Comparison of ENCODE assay signal across 12 cellular contexts in the genomic region with DNA sequence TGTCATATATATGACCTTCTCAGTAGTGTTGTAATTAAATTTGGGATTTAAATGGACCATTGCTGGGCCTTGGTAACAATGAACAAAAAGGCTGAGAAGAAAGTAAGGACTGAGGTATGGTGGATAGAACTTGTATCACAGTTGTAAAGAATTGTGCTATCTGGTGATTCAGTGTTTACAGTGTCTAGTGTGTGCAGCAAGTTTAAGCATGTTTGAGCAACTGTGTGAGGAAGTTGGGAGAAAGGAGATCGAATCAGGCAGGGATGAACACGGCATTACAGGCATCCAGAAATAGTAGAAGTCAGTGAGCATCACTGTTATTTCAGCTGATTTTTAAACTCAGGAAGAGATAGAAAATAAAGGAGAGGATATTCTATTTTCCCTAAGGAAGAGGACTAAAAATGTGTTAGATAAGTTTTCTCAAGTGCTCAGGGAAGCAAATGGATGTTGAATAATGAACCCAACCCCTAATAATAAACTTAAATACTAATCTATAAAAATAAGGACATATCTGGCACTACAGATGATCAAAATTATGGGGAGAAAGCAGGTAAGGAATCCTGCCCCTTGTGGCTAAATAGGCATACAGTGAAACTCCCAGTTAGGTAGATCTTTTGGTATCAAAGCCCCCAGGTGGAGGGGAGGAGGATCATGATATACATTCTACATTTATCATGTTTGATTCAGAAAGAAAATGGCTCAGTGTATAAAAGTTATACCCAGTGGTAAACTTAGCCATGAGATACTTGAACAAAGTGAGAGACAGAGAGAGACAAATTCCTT.
DNase-seq lines count a peak whose midpoint lies in the region; ATAC-seq and TF ChIP-seq lines count a peak whose summit lies in the region.
"Had no signal": no experiment of that assay in that cellular context is flagged by ENCODE, and none has a peak within 500 bp of the region (broad histone marks: within the 10 kb centered on the region; RNA-seq: fewer than 3 reads in every experiment).

No MANE protein-coding gene starts in this region.

- H3K9me2 ChIP-seq in hepatocyte (replicated peaks; ENCODE audit: insufficient read depth), result no peaks in the 10 kb centered on the region

- 85% methylated on average over 2 of the region's 2 CpGs for WGBS in hepatocyte (ENCODE audit: low lambda C conversion rate, missing lambda C conversion rate)

- H3K27ac ChIP-seq in Panc1 (ENCODE audit: low read length) (no peak overlapping the region), hepatocyte (no peak overlapping the region)

- POLR2A ChIA-PET in Panc1 (lab: Charles Lee), result no interaction called here

- no peak overlapping the region for H3K4me3 ChIP-seq in AG10803 (ENCODE audit: low read length)
- no peak overlapping the region for H3K4me3 ChIP-seq in Panc1 (ENCODE audit: low read depth in 2 of 2, low read length in 2 of 2)
- no peak overlapping the region for H3K4me3 ChIP-seq in hepatocyte
- no peak overlapping the region for H3K4me3 ChIP-seq in H7 (ENCODE audit: insufficient read depth, low read depth, low read length)

- CTCF ChIA-PET in Panc1 (lab: Charles Lee), result no interaction called here

- intact Hi-C loops in Panc1 (cut with micrococcal nuclease; ENCODE audit: unreplicated experiment), result no loop called here

- H3K36me3 ChIP-seq in Panc1 (ENCODE audit: control insufficient read depth, insufficient read depth, low read length) (no peaks in the 10 kb centered on the region), hepatocyte (replicated peaks; ENCODE audit: insufficient read depth, low read depth) (no peaks in the 10 kb centered on the region), H7 (replicated peaks; ENCODE audit: control insufficient read depth, insufficient read depth, low read length) (no peaks in the 10 kb centered on the region)

- H3K4me1 ChIP-seq in Panc1 (ENCODE audit: control insufficient read depth, insufficient read depth, low read length), result no peaks in the 10 kb centered on the region
- no peaks in the 10 kb centered on the region for H3K4me1 ChIP-seq in hepatocyte (ENCODE audit: insufficient read depth)

- in situ Hi-C loops in Panc1 (cut with HindIII; ENCODE audit: low pct_unique_long_range_greater_than_20kb, low sequenced_read_pairs), result no loop called here

- DNase-seq in AG10803 (ENCODE audit: low read depth) (no peak), Panc1 (ENCODE audit: low read depth, low spot score) (no peak), hepatocyte (ENCODE audit: low spot score) (no peak), H7 (no peak), GM03348 (ENCODE audit: low spot score) (no peak), COLO668 (lab: John Stamatoyannopoulos, UW; ENCODE audit: unreplicated experiment) (no peak), C1 segment of cervical spinal cord (lab: John Stamatoyannopoulos, UW) (no peak)
- DNase-seq: activated CD4-positive, alpha-beta T cell treated with anti-CD3 and anti-CD28 coated beads for 36 hours; NCI-H1436; stimulated activated naive B cell treated with anti-CD40 and anti-IgM and Interleukin-4, amounts not matched to agents 10 μg/mL and 1 μg/mL and 100 μg/mL, for 72 hours had no signal

- peak; percentile 27; the same call in 1 of the 2 replicates for TF ChIP-seq CTCF in AG10803 (conservative IDR thresholded peaks at IDR 0.05; ENCODE audit: low read length)
- peak; percentile 17; the same call in 1 of the 2 replicates for TF ChIP-seq CTCF in Panc1 (IDR thresholded peaks at IDR 0.05)
- TF ChIP-seq CTCF in hepatocyte (IDR thresholded peaks at IDR 0.05; ENCODE audit: poor library complexity), result peak; percentile 31

- H3K4me2 ChIP-seq in hepatocyte, result no peak overlapping the region

- no peaks in the 10 kb centered on the region for H3K9me3 ChIP-seq in Panc1 (ENCODE audit: control insufficient read depth, insufficient read depth, low read depth, low read length)
- no peaks in the 10 kb centered on the region for H3K9me3 ChIP-seq in hepatocyte (ENCODE audit: low read depth)

- no peaks in the 10 kb centered on the region for H3K79me2 ChIP-seq in hepatocyte

- no peaks in the 10 kb centered on the region for H3K27me3 ChIP-seq in Panc1 (ENCODE audit: control insufficient read depth, insufficient read depth, low read length)
- no peaks in the 10 kb centered on the region for H3K27me3 ChIP-seq in hepatocyte
- no peaks in the 10 kb centered on the region for H3K27me3 ChIP-seq in H7 (ENCODE audit: control insufficient read depth, insufficient read depth, low read length)

- H4K20me1 ChIP-seq in hepatocyte (ENCODE audit: insufficient read depth, poor library complexity, severe bottlenecking), result no peaks in the 10 kb centered on the region

- ATAC-seq in GM18858 (IDR thresholded peaks at IDR 0.05; ENCODE audit: unreplicated experiment) (peak; percentile 56), Panc1 (no peak)
- ATAC-seq: activated CD4-positive, alpha-beta T cell treated with anti-CD3 and anti-CD28 coated beads for 36 hours; activated naive CD4-positive, alpha-beta T cell treated with anti-CD3 and anti-CD28 coated beads, Interleukin-2, amount 50 U/mL, for 72 hours; stimulated activated naive B cell treated with anti-CD40 and anti-IgM and Interleukin-4, amounts not matched to agents 10 μg/mL and 1 μg/mL and 100 μg/mL, for 72 hours had no signal

- BruUV-seq in Panc1 (replicated peaks; lab: Mats Ljungman, UMichigan), result no TSS peak

- no peak overlapping the region for H2AFZ ChIP-seq in hepatocyte
